In genomic region chr2:161246301-161246700, GRCh38 we compare ENCODE assay signal across 13 cellular contexts.
DNase-seq lines count a peak whose midpoint lies in the region; ATAC-seq and TF ChIP-seq lines count a peak whose summit lies in the region.
"Had no signal": no experiment of that assay in that cellular context is flagged by ENCODE, and none has a peak within 500 bp of the region (broad histone marks: within the 10 kb centered on the region; RNA-seq: fewer than 3 reads in every experiment).

No MANE protein-coding gene starts in this region.

- ATAC-seq in GM21786 (IDR thresholded peaks at IDR 0.05; ENCODE audit: unreplicated experiment) (no peak), HG02623 (IDR thresholded peaks at IDR 0.05; ENCODE audit: unreplicated experiment) (no peak)
- ATAC-seq: mucosa of descending colon, right cardiac atrium had no signal

- 87% methylated on average over 5 of the region's 5 CpGs for WGBS in SK-N-SH (ENCODE audit: low lambda C conversion rate)

- DNase-seq in CD4-positive, alpha-beta memory T cell, result no peak
- DNase-seq in GM12865 (ENCODE audit: low read depth), result no peak
- no peak for DNase-seq in PC-9
- DNase-seq in endothelial cell (ENCODE audit: low spot score), result no peak
- DNase-seq in tibial artery, result no peak
- DNase-seq in SK-N-SH, result no peak
- DNase-seq: mucosa of descending colon, NCI-H1436, right cardiac atrium, testis had no signal

- no peaks in the 10 kb centered on the region for H3K9me3 ChIP-seq in CD4-positive, alpha-beta memory T cell (ENCODE audit: control insufficient read depth in 1 of 2, low read length in 2 of 2)
- no peaks in the 10 kb centered on the region for H3K9me3 ChIP-seq in PC-9 (ENCODE audit: insufficient read depth, low read depth)
- H3K9me3 ChIP-seq in tibial artery, result no peaks in the 10 kb centered on the region
- H3K9me3 ChIP-seq in SK-N-SH, result no peaks in the 10 kb centered on the region
- H3K9me3 ChIP-seq: mucosa of descending colon, testis had no signal

- POLR2A ChIA-PET in CD4-positive, alpha-beta memory T cell (lab: Charles Lee; ENCODE audit: partially characterized antibody), result interaction anchor here (0.6 kb wide), 1 partner anchor 939 kb away, joined by 3 read pairs; no protein-coding TSS in a partner anchor
- POLR2A ChIA-PET in PC-9 (lab: Charles Lee; ENCODE audit: unreplicated experiment), result no interaction called here
- POLR2A ChIA-PET in SK-N-SH (lab: Yijun Ruan, JAX), result no interaction called here

- no peak for TF ChIP-seq EP300 in SK-N-SH (IDR thresholded peaks at IDR 0.05; ENCODE audit: borderline replicate concordance in 1 of 2, low read depth in 1 of 2, low read length in 1 of 2)

- intact Hi-C loops in CD4-positive, alpha-beta memory T cell (cut with micrococcal nuclease), result loop anchor here (2.0 kb wide), 1 partner anchor 1534 kb away; the partner anchor contains the start of gene MARCHF7
- intact Hi-C loops in PC-9 (cut with micrococcal nuclease; ENCODE audit: unreplicated experiment), result no loop called here
- intact Hi-C loops in tibial artery (cut with DNase I; ENCODE audit: low total_unique reads), result no loop called here

- H3F3A ChIP-seq in PC-9 (ENCODE audit: insufficient read depth, low read depth), result no peaks in the 10 kb centered on the region
- H3F3A ChIP-seq in SK-N-SH (replicated peaks; ENCODE audit: insufficient read depth), result no peaks in the 10 kb centered on the region

- H3K27ac ChIP-seq in CD4-positive, alpha-beta memory T cell (ENCODE audit: low read depth, low read length), result no peak overlapping the region
- no peak overlapping the region for H3K27ac ChIP-seq in PC-9
- no peak overlapping the region for H3K27ac ChIP-seq in tibial artery
- H3K27ac ChIP-seq in SK-N-SH (ENCODE audit: low read depth in 2 of 2, low read length in 1 of 2), result no peak overlapping the region
- H3K27ac ChIP-seq: cardiac muscle cell, testis had no signal

- H3K27ac Mint-ChIP-seq in CD4-positive, alpha-beta memory T cell, result peak overlapping the region; percentile 24 to 99 (median 89)
- no peak overlapping the region for H3K27ac Mint-ChIP-seq in endothelial cell (ENCODE audit: unreplicated experiment)

- H3K4me3 Mint-ChIP-seq in CD4-positive, alpha-beta memory T cell, result peak overlapping the region in 5 of 8 donors; percentile 19 to 97 (median 94)
- peak overlapping the region; percentile 4 for H3K4me3 Mint-ChIP-seq in endothelial cell (ENCODE audit: unreplicated experiment)

- H3K36me3 ChIP-seq in CD4-positive, alpha-beta memory T cell (ENCODE audit: insufficient read depth, low read length), result no peaks in the 10 kb centered on the region
- no peaks in the 10 kb centered on the region for H3K36me3 ChIP-seq in PC-9 (ENCODE audit: low read depth)
- no peaks in the 10 kb centered on the region for H3K36me3 ChIP-seq in tibial artery
- H3K36me3 ChIP-seq in SK-N-SH (replicated peaks in 1 of 2; ENCODE audit: control insufficient read depth in 1 of 2, insufficient read depth in 2 of 2, low read length in 1 of 2), result no peaks in the 10 kb centered on the region
- H3K36me3 ChIP-seq: cardiac muscle cell had no signal

- H3K4me1 ChIP-seq in CD4-positive, alpha-beta memory T cell (ENCODE audit: insufficient read depth, low read length), result peaks cover 39% of the 10 kb centered on the region
- H3K4me1 ChIP-seq in PC-9 (replicated peaks; ENCODE audit: insufficient read depth) (peaks cover 13% of the 10 kb centered on the region), tibial artery (no peaks in the 10 kb centered on the region), SK-N-SH (ENCODE audit: control insufficient read depth in 1 of 2, insufficient read depth in 2 of 2, low read depth in 1 of 2, low read length in 1 of 2) (no peaks in the 10 kb centered on the region; a peak in 1 of 4 replicates)
- H3K4me1 ChIP-seq: testis had no signal

- no peak overlapping the region for H3K9ac ChIP-seq in SK-N-SH

- no peak overlapping the region for H3K4me3 ChIP-seq in CD4-positive, alpha-beta memory T cell (ENCODE audit: low read length in 2 of 2)
- H3K4me3 ChIP-seq in GM12865 (ENCODE audit: low read depth, low read length), result 0 out of 2 replicates have a peak overlapping the region, but pooled peaks have one; percentile 91
- H3K4me3 ChIP-seq in PC-9, result peak overlapping the region; percentile 66; the same call in 1 of the 2 replicates
- H3K4me3 ChIP-seq in tibial artery, result no peak overlapping the region
- H3K4me3 ChIP-seq in SK-N-SH (ENCODE audit: low read depth in 2 of 2, low read length in 1 of 2), result no peak overlapping the region
- H3K4me3 ChIP-seq: cardiac muscle cell, mucosa of descending colon had no signal

- peaks cover 40 to 72% (median 58%) of the 10 kb centered on the region in 4 donors for H3K4me1 Mint-ChIP-seq in CD4-positive, alpha-beta memory T cell
- peaks cover 30% of the 10 kb centered on the region for H3K4me1 Mint-ChIP-seq in endothelial cell (ENCODE audit: unreplicated experiment)

- H4K20me1 ChIP-seq in PC-9 (ENCODE audit: insufficient read depth), result no peaks in the 10 kb centered on the region
- no peaks in the 10 kb centered on the region for H4K20me1 ChIP-seq in SK-N-SH (ENCODE audit: insufficient read depth)

- H3K4me2 ChIP-seq in PC-9, result peak overlapping the region; percentile 90; the same call in 1 of the 2 replicates
- H3K4me2 ChIP-seq in SK-N-SH, result no peak overlapping the region

- no peaks in the 10 kb centered on the region for H3K9me3 Mint-ChIP-seq in CD4-positive, alpha-beta memory T cell
- no peaks in the 10 kb centered on the region for H3K9me3 Mint-ChIP-seq in endothelial cell (ENCODE audit: unreplicated experiment)

- H3K36me3 Mint-ChIP-seq in CD4-positive, alpha-beta memory T cell, result peaks cover 0 to 5% of the 10 kb centered on the region in 2 donors
- no peaks in the 10 kb centered on the region for H3K36me3 Mint-ChIP-seq in endothelial cell (ENCODE audit: low read depth, unreplicated experiment)

- H3K9me2 ChIP-seq in PC-9 (ENCODE audit: insufficient read depth) (no peaks in the 10 kb centered on the region), SK-N-SH (no peaks in the 10 kb centered on the region)

- CTCF ChIA-PET in CD4-positive, alpha-beta memory T cell (lab: Charles Lee; ENCODE audit: partially characterized antibody), result interaction anchor here (0.7 to 1.2 kb wide), 4 partner anchors 14 to 27 kb away, joined by 3 to 4 read pairs (median 3); no protein-coding TSS in a partner anchor
- CTCF ChIA-PET in PC-9 (lab: Charles Lee) (no interaction called here), SK-N-SH (lab: Yijun Ruan, JAX) (interaction anchor here (1.3 kb wide), 1 partner anchor 35 kb away, joined by 4 read pairs; no protein-coding TSS in a partner anchor)

- H3K27me3 Mint-ChIP-seq in CD4-positive, alpha-beta memory T cell, result no peaks in the 10 kb centered on the region
- peaks cover 8% of the 10 kb centered on the region for H3K27me3 Mint-ChIP-seq in endothelial cell (ENCODE audit: unreplicated experiment)

- H3K79me2 ChIP-seq in PC-9 (ENCODE audit: low read depth) (peaks cover 13% of the 10 kb centered on the region), SK-N-SH (ENCODE audit: insufficient read depth) (no peaks in the 10 kb centered on the region)

- TF ChIP-seq CTCF in GM12865 (IDR thresholded peaks at IDR 0.05; ENCODE audit: insufficient read depth, low read depth, low read length, missing control alignments) (no peak), PC-9 (conservative IDR thresholded peaks at IDR 0.05) (no peak), endothelial cell (IDR thresholded peaks at IDR 0.05; ENCODE audit: unreplicated experiment) (no peak), tibial artery (IDR thresholded peaks at IDR 0.05) (no peak), SK-N-SH (IDR thresholded peaks at IDR 0.05) (no peak)

- BruUV-seq in PC-9 (replicated peaks; lab: Mats Ljungman, UMichigan), result no TSS peak

- H2AFZ ChIP-seq in PC-9, result no peak overlapping the region
- H2AFZ ChIP-seq in SK-N-SH (ENCODE audit: low read depth), result no peak overlapping the region

- no peak for TF ChIP-seq RAD21 in SK-N-SH (IDR thresholded peaks at IDR 0.05; ENCODE audit: low read length)

- no peaks in the 10 kb centered on the region for H3K27me3 ChIP-seq in CD4-positive, alpha-beta memory T cell (ENCODE audit: insufficient read depth, low read length)
- H3K27me3 ChIP-seq in PC-9 (ENCODE audit: insufficient read depth, low read depth) (no peaks in the 10 kb centered on the region), tibial artery (peaks cover 0 to 3% of the 10 kb centered on the region in 2 donors), SK-N-SH (ENCODE audit: insufficient read depth) (0 out of 2 replicates have a peak, but pooled peaks cover 4% of the 10 kb centered on the region)
- H3K27me3 ChIP-seq: cardiac muscle cell, testis had no signal

TF ChIP-seq in SK-N-SH, 30 proteins besides CTCF, POLR2A, EP300 and RAD21 (continues in another document):
- TF ChIP-seq IRF3 (IDR thresholded peaks at IDR 0.05; ENCODE audit: low read depth, low read length) (no peak), ZBTB33 (IDR thresholded peaks at IDR 0.05; ENCODE audit: borderline replicate concordance, low read depth) (no peak), GATA2 (CRISPR knock-in tag; IDR thresholded peaks at IDR 0.05) (no peak), YY1 (IDR thresholded peaks at IDR 0.05; ENCODE audit: low read depth) (no peak), RCOR1 (IDR thresholded peaks at IDR 0.05; ENCODE audit: low read length) (no peak), SIN3A (IDR thresholded peaks at IDR 0.05; ENCODE audit: borderline replicate concordance, low read depth, low read length) (no peak)

Comparison
In these comparisons a context has a peak if more than half of its experiments do, and no peak if none do; other contexts are left out.
1. H3K4me3 ChIP-seq: peak in GM12865 (single experiment) and PC-9 (single experiment); none in CD4-positive, alpha-beta memory T cell (0 of 2), tibial artery (0 of 2) and SK-N-SH (0 of 2).